ENCODE assay signal across 39 cellular contexts in the genomic region with DNA sequence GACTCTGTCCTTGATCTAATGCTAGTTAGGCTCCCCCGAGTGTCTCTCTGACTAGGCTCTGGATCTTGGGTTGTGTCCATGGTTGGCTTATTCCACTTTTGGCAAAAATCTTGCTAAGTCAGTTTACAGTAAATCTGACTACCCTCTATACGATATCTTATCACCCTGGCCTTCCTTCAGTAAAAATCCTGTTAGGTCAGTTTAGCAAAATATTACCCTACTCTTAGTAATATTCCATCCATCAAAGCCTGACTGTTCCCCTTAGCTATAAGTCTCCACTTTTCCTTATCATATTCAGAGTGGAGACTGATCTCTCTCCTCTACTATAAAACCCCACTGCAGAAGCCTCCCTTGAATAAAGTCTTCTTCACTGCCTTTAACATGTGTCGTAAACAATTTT. TPM values are rescaled to one million over a fixed set of nuclear protein-coding genes. Genes with fewer than 3 reads are reported as not detected.
"Had no signal": no experiment of that assay in that cellular context is flagged by ENCODE, and none has a peak within 500 bp of the region (broad histone marks: within the 10 kb centered on the region; RNA-seq: fewer than 3 reads in every experiment).

No MANE protein-coding gene starts in this region.

- H3K27ac ChIP-seq: adrenal gland, cardiac muscle cell, VCaP had no signal

- H3K4me3 Mint-ChIP-seq: activated B cell treated with CpG ODN at 0.5 μM for 24 hours; activated CD4-positive, alpha-beta memory T cell treated with anti-CD3 and anti-CD28 coated beads for 36 hours; activated CD4-positive, alpha-beta T cell treated with anti-CD3 and anti-CD28 coated beads, Interleukin-2, amount 10 ng/mL, durations not matched to agents 24 days and 14 days; activated CD8-positive, alpha-beta T cell treated with anti-CD3 and anti-CD28 coated beads for 36 hours; activated naive CD4-positive, alpha-beta T cell treated with anti-CD3 and anti-CD28 coated beads for 36 hours; activated naive CD8-positive, alpha-beta T cell treated with anti-CD3 and anti-CD28 coated beads for 36 hours; activated T-cell treated with anti-CD3 and anti-CD28 coated beads, Interleukin-2, amount 50 U/mL, for 4 hours; activated T-cell treated with anti-CD3 and anti-CD28 coated beads, Interleukin-2, amount 50 U/mL, for 72 hours; activated T-helper 1 cell treated with anti-CD3 and anti-CD28 coated beads, Interleukin-12 subunit alpha, Interleukin-12 subunit beta, Interleukin-2, Interleukin-4 antibody, amounts not matched to agents 30 ng/mL and 10 ng/mL and 1 ng/mL, durations not matched to agents 14 hours and 24 hours and 36 hours; activated T-helper 17 cell treated with anti-CD3 and anti-CD28 coated beads, Interleukin-2, amount 50 U/mL, for 72 hours; brain; central memory CD8-positive, alpha-beta T cell; T-helper 1 cell treated with Interleukin-12 subunit alpha and Interleukin-12 subunit beta and Interleukin-4 antibody, amounts not matched to agents 30 μg/mL and 1 μg/mL, for 36 hours; T-helper 2 cell treated with Interferon-gamma antibody and Interleukin-4, amounts not matched to agents 5 μg/mL and 100 μg/mL, for 36 hours had no signal

- H3K27ac Mint-ChIP-seq: activated B cell treated with CpG ODN at 0.5 μM for 24 hours; activated CD4-positive, alpha-beta memory T cell treated with anti-CD3 and anti-CD28 coated beads for 36 hours; activated CD4-positive, alpha-beta T cell treated with anti-CD3 and anti-CD28 coated beads, Interleukin-2, amount 10 ng/mL, durations not matched to agents 24 days and 14 days; activated CD8-positive, alpha-beta T cell treated with anti-CD3 and anti-CD28 coated beads for 36 hours; activated naive CD4-positive, alpha-beta T cell treated with anti-CD3 and anti-CD28 coated beads for 36 hours; activated naive CD4-positive, alpha-beta T cell treated with anti-CD3 and anti-CD28 coated beads, Interleukin-2, amount 50 U/mL, for 72 hours; activated naive CD8-positive, alpha-beta T cell treated with anti-CD3 and anti-CD28 coated beads for 36 hours; activated T-cell treated with anti-CD3 and anti-CD28 coated beads, Interleukin-2, amount 50 U/mL, for 72 hours; activated T-helper 1 cell treated with anti-CD3 and anti-CD28 coated beads, Interleukin-12 subunit alpha, Interleukin-12 subunit beta, Interleukin-2, Interleukin-4 antibody, amounts not matched to agents 30 ng/mL and 10 ng/mL and 1 ng/mL, durations not matched to agents 14 hours and 24 hours and 36 hours; activated T-helper 17 cell treated with anti-CD3 and anti-CD28 coated beads, Interleukin-2, amount 50 U/mL, for 72 hours; T-helper 1 cell treated with Interleukin-12 subunit alpha and Interleukin-12 subunit beta and Interleukin-4 antibody, amounts not matched to agents 30 μg/mL and 1 μg/mL, for 36 hours; T-helper 2 cell treated with Interferon-gamma antibody and Interleukin-4, amounts not matched to agents 5 μg/mL and 100 μg/mL, for 36 hours had no signal

- H3K36me3 ChIP-seq: adrenal gland, cardiac muscle cell had no signal

- H3K9me3 ChIP-seq: adrenal gland had no signal

- FAIRE-seq: astrocyte, bronchial epithelial cell, TTC549 had no signal

- H3K27me3 Mint-ChIP-seq: brain; central memory CD8-positive, alpha-beta T cell had no signal

- H3K9me3 Mint-ChIP-seq: activated B cell treated with CpG ODN at 0.5 μM for 24 hours; activated CD4-positive, alpha-beta memory T cell treated with anti-CD3 and anti-CD28 coated beads for 36 hours; activated CD4-positive, alpha-beta T cell treated with anti-CD3 and anti-CD28 coated beads, Interleukin-2, amount 10 ng/mL, durations not matched to agents 24 days and 14 days; activated CD8-positive, alpha-beta T cell treated with anti-CD3 and anti-CD28 coated beads for 36 hours; activated naive CD4-positive, alpha-beta T cell treated with anti-CD3 and anti-CD28 coated beads for 36 hours; activated naive CD4-positive, alpha-beta T cell treated with anti-CD3 and anti-CD28 coated beads, Interleukin-2, amount 50 U/mL, for 72 hours; activated naive CD8-positive, alpha-beta T cell treated with anti-CD3 and anti-CD28 coated beads for 36 hours; activated T-cell treated with anti-CD3 and anti-CD28 coated beads, Interleukin-2, amount 50 U/mL, for 4 hours; activated T-cell treated with anti-CD3 and anti-CD28 coated beads, Interleukin-2, amount 50 U/mL, for 72 hours; activated T-helper 1 cell treated with anti-CD3 and anti-CD28 coated beads, Interleukin-12 subunit alpha, Interleukin-12 subunit beta, Interleukin-2, Interleukin-4 antibody, amounts not matched to agents 30 ng/mL and 10 ng/mL and 1 ng/mL, durations not matched to agents 14 hours and 24 hours and 36 hours; activated T-helper 17 cell treated with anti-CD3 and anti-CD28 coated beads, Interleukin-2, amount 50 U/mL, for 72 hours; central memory CD8-positive, alpha-beta T cell; T-helper 1 cell treated with Interleukin-12 subunit alpha and Interleukin-12 subunit beta and Interleukin-4 antibody, amounts not matched to agents 30 μg/mL and 1 μg/mL, for 36 hours; T-helper 2 cell treated with Interferon-gamma antibody and Interleukin-4, amounts not matched to agents 5 μg/mL and 100 μg/mL, for 36 hours had no signal

- ATAC-seq: activated CD8-positive, alpha-beta T cell treated with anti-CD3 and anti-CD28 coated beads for 36 hours; activated naive CD4-positive, alpha-beta T cell treated with anti-CD3 and anti-CD28 coated beads, Interleukin-2, amount 50 U/mL, for 72 hours; activated T-cell treated with anti-CD3 and anti-CD28 coated beads, Interleukin-2, amount 50 U/mL, for 4 hours; activated T-cell treated with anti-CD3 and anti-CD28 coated beads, Interleukin-2, amount 50 U/mL, for 72 hours; activated T-helper 17 cell treated with anti-CD3 and anti-CD28 coated beads, Interleukin-2, amount 50 U/mL, for 72 hours had no signal

- H3K4me1 Mint-ChIP-seq: activated T-helper 17 cell treated with anti-CD3 and anti-CD28 coated beads, Interleukin-2, amount 50 U/mL, for 72 hours; central memory CD8-positive, alpha-beta T cell had no signal

- H3K36me3 Mint-ChIP-seq: activated CD4-positive, alpha-beta memory T cell treated with anti-CD3 and anti-CD28 coated beads for 36 hours; activated naive CD4-positive, alpha-beta T cell treated with anti-CD3 and anti-CD28 coated beads, Interleukin-2, amount 50 U/mL, for 72 hours; activated naive CD8-positive, alpha-beta T cell treated with anti-CD3 and anti-CD28 coated beads for 36 hours; brain had no signal

- DNase-seq: activated B cell treated with CpG ODN at 0.5 μM for 24 hours; activated CD4-positive, alpha-beta memory T cell treated with anti-CD3 and anti-CD28 coated beads for 36 hours; activated CD4-positive, alpha-beta T cell treated with anti-CD3 and anti-CD28 coated beads for 4 hours; activated CD4-positive, alpha-beta T cell treated with anti-CD3 and anti-CD28 coated beads, Interleukin-2, amount 10 ng/mL, durations not matched to agents 24 days and 14 days; activated CD4-positive, alpha-beta T cell treated with anti-CD3 and anti-CD28 coated beads, Interleukin-2, amount 50 U/mL, for 1 hour; activated CD4-positive, alpha-beta T cell treated with anti-CD3 and anti-CD28 coated beads, Interleukin-2, amount 50 U/mL, for 4 hours; activated CD4-positive, CD25-positive, alpha-beta regulatory T cell treated with anti-CD3 and anti-CD28 coated beads, Interleukin-2, amount 50 U/mL, for 72 hours; activated CD8-positive, alpha-beta memory T cell treated with anti-CD3 and anti-CD28 coated beads, Interleukin-2, amount 50 U/mL, for 4 hours; activated CD8-positive, alpha-beta T cell treated with anti-CD3 and anti-CD28 coated beads for 36 hours; activated effector memory CD4-positive, alpha-beta T cell treated with anti-CD3 and anti-CD28 coated beads, Interleukin-2, amount 50 U/mL, for 16 hours; activated gamma-delta T cell treated with Interleukin-2 at 50 U/mL for 16 hours; activated naive CD4-positive, alpha-beta T cell; activated naive CD4-positive, alpha-beta T cell treated with anti-CD3 and anti-CD28 coated beads for 36 hours; activated naive CD4-positive, alpha-beta T cell treated with anti-CD3 and anti-CD28 coated beads, Interleukin-2, amount 50 U/mL, for 16 hours; activated naive CD8-positive, alpha-beta T cell treated with anti-CD3 and anti-CD28 coated beads for 36 hours; activated T-cell treated with anti-CD3 and anti-CD28 coated beads for 4 hours; activated T-cell treated with anti-CD3 and anti-CD28 coated beads, Interleukin-2, amount 50 U/mL, for 1 hour; activated T-cell treated with anti-CD3 and anti-CD28 coated beads, Interleukin-2, amount 50 U/mL, for 4 hours; activated T-cell treated with anti-CD3 and anti-CD28 coated beads, Interleukin-2, amount 50 U/mL, for 72 hours; adrenal gland; amniotic stem cell; aorta; caudate nucleus; T-helper 1 cell; T-helper 2 cell; T-helper 9 cell had no signal

- H3K27me3 ChIP-seq: adrenal gland, cardiac muscle cell had no signal

- H3K4me3 ChIP-seq: adrenal gland, cardiac muscle cell had no signal

- H3K4me1 ChIP-seq: adrenal gland had no signal

RNA-seq across cellular contexts. Expression of a gene that starts 22.1 kb away (rescaled TPM):
- total RNA-seq: activated B cell treated with CpG ODN at 0.5 μM for 24 hours; activated CD4-positive, alpha-beta memory T cell treated with anti-CD3 and anti-CD28 coated beads for 36 hours; activated CD4-positive, alpha-beta T cell treated with anti-CD3 and anti-CD28 coated beads, Interleukin-2, amount 10 ng/mL, durations not matched to agents 24 days and 14 days; activated CD8-positive, alpha-beta memory T cell treated with anti-CD3 and anti-CD28 coated beads for 36 hours; activated CD8-positive, alpha-beta T cell treated with anti-CD3 and anti-CD28 coated beads for 36 hours; activated naive CD4-positive, alpha-beta T cell treated with anti-CD3 and anti-CD28 coated beads for 36 hours; activated naive CD4-positive, alpha-beta T cell treated with anti-CD3 and anti-CD28 coated beads, Interleukin-2, amount 50 U/mL, for 72 hours; activated naive CD8-positive, alpha-beta T cell treated with anti-CD3 and anti-CD28 coated beads for 36 hours; activated T-cell treated with anti-CD3 and anti-CD28 coated beads, Interleukin-2, amount 50 U/mL, for 4 hours; activated T-cell treated with anti-CD3 and anti-CD28 coated beads, Interleukin-2, amount 50 U/mL, for 72 hours; activated T-helper 1 cell treated with anti-CD3 and anti-CD28 coated beads, Interleukin-12 subunit alpha, Interleukin-12 subunit beta, Interleukin-2, Interleukin-4 antibody, amounts not matched to agents 30 ng/mL and 10 ng/mL and 1 ng/mL, durations not matched to agents 14 hours and 24 hours and 36 hours; adrenal gland; aorta; astrocyte; bronchial epithelial cell; cardiac muscle cell had no signal
- polyA plus RNA-seq: aorta, cardiac muscle cell had no signal
